Comparison of ENCODE assay signal across 29 cellular contexts in the genomic region with DNA sequence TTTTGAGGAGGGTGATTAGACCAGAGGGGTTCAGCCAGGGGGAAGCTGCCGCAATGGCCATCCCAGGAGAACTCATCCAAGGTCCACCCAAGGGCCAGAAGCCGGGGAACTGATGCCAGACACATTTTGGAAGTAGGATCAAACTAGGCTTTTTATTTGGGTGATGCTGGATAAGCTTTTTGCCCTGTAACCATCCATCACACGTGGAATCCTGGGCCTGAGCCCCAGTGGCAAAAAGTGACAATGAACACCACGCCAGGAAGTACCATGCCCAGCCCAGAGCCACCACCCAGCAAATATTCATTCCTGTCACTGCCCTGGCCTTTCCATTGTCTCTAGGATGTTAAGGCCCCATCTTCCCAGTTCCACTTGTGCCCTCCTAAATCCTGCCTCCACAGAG.
"Had no signal": no experiment of that assay in that cellular context is flagged by ENCODE, and none has a peak within 500 bp of the region (broad histone marks: within the 10 kb centered on the region; RNA-seq: fewer than 3 reads in every experiment).

No MANE protein-coding gene starts in this region.

- H3K36me3 Mint-ChIP-seq: naive thymus-derived CD4-positive, alpha-beta T cell; natural killer cell; neural progenitor cell; stimulated activated memory B cell treated with anti-CD40 and anti-IgM and Interleukin-4, amounts not matched to agents 10 μg/mL and 1 μg/mL and 100 μg/mL, for 72 hours; type B pancreatic cell had no signal

- H3K27ac Mint-ChIP-seq: naive thymus-derived CD4-positive, alpha-beta T cell; natural killer cell; nephron; neural progenitor cell; progenitor cell of endocrine pancreas; stimulated activated memory B cell treated with anti-CD40 and anti-IgM and Interleukin-4, amounts not matched to agents 10 μg/mL and 1 μg/mL and 100 μg/mL, for 72 hours; stimulated activated naive CD8-positive, alpha-beta T cell treated with anti-CD3 and anti-CD28 coated beads, Interleukin-15, Interleukin-2, amounts not matched to agents 100 ng/mL and 50 ng/mL, for 24 hours; type B pancreatic cell had no signal

- H3K4me1 ChIP-seq: parathyroid adenoma, upper lobe of right lung, uterus had no signal

- H3K36me3 ChIP-seq: neural progenitor cell, ovary, right lobe of liver, sigmoid colon, stomach, suprapubic skin, tibial artery, transverse colon, upper lobe of right lung, uterus had no signal

- H3K9me3 Mint-ChIP-seq: naive thymus-derived CD4-positive, alpha-beta T cell; natural killer cell; nephron; neural progenitor cell; stimulated activated memory B cell treated with anti-CD40 and anti-IgM and Interleukin-4, amounts not matched to agents 10 μg/mL and 1 μg/mL and 100 μg/mL, for 72 hours; stimulated activated naive CD8-positive, alpha-beta T cell treated with anti-CD3 and anti-CD28 coated beads, Interleukin-15, Interleukin-2, amounts not matched to agents 100 ng/mL and 50 ng/mL, for 24 hours; type B pancreatic cell had no signal

- H3K4me3 Mint-ChIP-seq: naive thymus-derived CD4-positive, alpha-beta T cell; natural killer cell; nephron; neural progenitor cell; stimulated activated memory B cell treated with anti-CD40 and anti-IgM and Interleukin-4, amounts not matched to agents 10 μg/mL and 1 μg/mL and 100 μg/mL, for 72 hours; stimulated activated naive CD8-positive, alpha-beta T cell treated with anti-CD3 and anti-CD28 coated beads, Interleukin-15, Interleukin-2, amounts not matched to agents 100 ng/mL and 50 ng/mL, for 24 hours; type B pancreatic cell had no signal

- ATAC-seq: naive thymus-derived CD4-positive, alpha-beta T cell; natural killer cell; psoas muscle; right cardiac atrium; right lobe of liver; stimulated activated memory B cell treated with anti-CD40 and anti-IgM and Interleukin-4, amounts not matched to agents 10 μg/mL and 1 μg/mL and 100 μg/mL, for 72 hours; upper lobe of right lung had no signal

- H3K27me3 Mint-ChIP-seq: type B pancreatic cell had no signal

- H3K4me3 ChIP-seq: neural progenitor cell, ovary, psoas muscle, right lobe of liver, sigmoid colon, stomach, suprapubic skin, testis, tibial artery, transverse colon, upper lobe of right lung, uterus had no signal

- H3K27ac ChIP-seq: neural progenitor cell, ovary, parathyroid adenoma, psoas muscle, right lobe of liver, sigmoid colon, stomach, suprapubic skin, testis, tibial artery, transverse colon, upper lobe of right lung, uterus had no signal

- H3K9me3 ChIP-seq: ovary, psoas muscle, right lobe of liver, sigmoid colon, stomach, suprapubic skin, testis, tibial artery, transverse colon, upper lobe of right lung, uterus had no signal

- DNase-seq: naive thymus-derived CD4-positive, alpha-beta T cell; natural killer cell; occipital lobe; ovary; psoas muscle; right cardiac atrium; right lobe of liver; sigmoid colon; small intestine; stimulated activated CD4-positive, alpha-beta T cell treated with anti-CD3 and anti-CD28 coated beads, Interleukin-12 subunit alpha, Interleukin-12 subunit beta, amount 100 ng/mL, for 4 hours; stimulated activated CD4-positive, alpha-beta T cell treated with anti-CD3 and anti-CD28 coated beads, Interleukin-1b, Interleukin-23, amount 100 ng/mL, for 48 hours; stimulated activated CD4-positive, alpha-beta T cell treated with anti-CD3 and anti-CD28 coated beads, Interleukin-4, amount 100 ng/mL, for 1 hour; stimulated activated CD4-positive, alpha-beta T cell treated with anti-CD3 and anti-CD28 coated beads, Interleukin-4, amount 100 ng/mL, for 4 hours; stimulated activated CD8-positive, alpha-beta memory T cell treated with anti-CD3 and anti-CD28 coated beads, Interleukin-4, amount 100 ng/mL, for 48 hours; stimulated activated naive CD4-positive, alpha-beta T cell treated with Interleukin-2 at 50 U/mL for 16 hours; stomach; testis; tibial artery; transverse colon; upper lobe of right lung; uterus had no signal

- H3K27me3 ChIP-seq: neural progenitor cell, ovary, right lobe of liver, sigmoid colon, stomach, suprapubic skin, testis, tibial artery, transverse colon, upper lobe of right lung, uterus had no signal
